ENCODE assay signal across 8 cellular contexts in genomic region chr3:10357592-10358308, GRCh38. TPM values are rescaled to one million over a fixed set of nuclear protein-coding genes. Genes with fewer than 3 reads are reported as not detected.
DNase-seq lines count a peak whose midpoint lies in the region; ATAC-seq and TF ChIP-seq lines count a peak whose summit lies in the region.

No MANE protein-coding gene starts in this region.

- H2BK15ac ChIP-seq in IMR-90 (ENCODE audit: low read depth, low read length) = peak overlapping the region; percentile 88

- H3K9me1 ChIP-seq in IMR-90 (ENCODE audit: insufficient read depth, low read length) = peaks cover 40% of the 10 kb centered on the region

- H3K27me3 ChIP-seq in IMR-90 (ENCODE audit: control insufficient read depth, insufficient read depth, low read length) = no peaks in the 10 kb centered on the region

- no peaks in the 10 kb centered on the region for H4K20me1 ChIP-seq in IMR-90 (ENCODE audit: insufficient read depth, low read length)

- peak overlapping the region; percentile 81 for H2AFZ ChIP-seq in IMR-90 (replicated peaks; ENCODE audit: low read length, poor library complexity)

- no peaks in the 10 kb centered on the region for H3K9me3 ChIP-seq in IMR-90 (ENCODE audit: control insufficient read depth, insufficient read depth, low read length)

- H2BK5ac ChIP-seq in IMR-90 (ENCODE audit: low read depth, low read length, poor library complexity, severe bottlenecking) = peak overlapping the region; percentile 88

- intact Hi-C loops in IMR-90 (cut with micrococcal nuclease) (loop anchor here (1.0 kb wide), 1 partner anchor 9 kb away; no protein-coding TSS in a partner anchor), posterior vena cava (cut with DNase I) (no loop called here)

- POLR2A ChIA-PET in IMR-90 (lab: Charles Lee; ENCODE audit: unreplicated experiment) = interaction anchor here (1.2 kb wide), 1 partner anchor 9 kb away, joined by 3 read pairs; no protein-coding TSS in a partner anchor

- dilution Hi-C loops in IMR-90 (cut with HindIII; ENCODE audit: low sequenced_read_pairs, unreplicated experiment) = no loop called here

- H3K79me1 ChIP-seq in IMR-90 (ENCODE audit: low read depth in 1 of 2, low read length in 2 of 2) = no peaks in the 10 kb centered on the region

- TF ChIP-seq POLR2A in IMR-90 (IDR thresholded peaks at IDR 0.05; ENCODE audit: low read depth, low read length) = no peak

- in situ Hi-C loops in IMR-90 (cut with MboI; ENCODE audit: low sequenced_read_pairs) = no loop called here

- TF ChIP-seq RAD21 in IMR-90 (IDR thresholded peaks at IDR 0.05; ENCODE audit: low read length) = 0 out of 2 replicates have a peak, but pooled peaks have one; percentile 28

- no TSS peak for BruUV-seq in IMR-90 (replicated peaks; lab: Mats Ljungman, UMichigan)

- peaks cover 32% of the 10 kb centered on the region for H3K4me1 ChIP-seq in IMR-90 (ENCODE audit: control insufficient read depth, insufficient read depth, low read length)

- CTCF ChIA-PET in IMR-90 (lab: Yijun Ruan, JAX) = interaction anchor here (0.7 to 1.1 kb wide), 3 partner anchors 9 to 381 kb away, joined by 3 to 4 read pairs (median 3); no protein-coding TSS in a partner anchor

- peak overlapping the region; percentile 90 for H2AK5ac ChIP-seq in IMR-90 (ENCODE audit: low read depth, low read length)

- DNase-seq in IMR-90 (peak; percentile 95), brain pericyte (ENCODE audit: low read depth, low spot score) (peak; percentile 85), posterior vena cava (ENCODE audit: low spot score) (peak; percentile 86), SW 1271 (lab: John Stamatoyannopoulos, UW) (no peak), KG1 (lab: John Stamatoyannopoulos, UW) (no peak), C1 segment of cervical spinal cord (lab: John Stamatoyannopoulos, UW) (no peak)

- TF ChIP-seq CTCF in IMR-90 (conservative IDR thresholded peaks at IDR 0.05; ENCODE audit: low read depth, low read length) = no peak

- 6% methylated on average over 2 of the region's 7 CpGs; no CpG with 5 or more reads in 1 of the 2 experiments for WGBS in IMR-90 (ENCODE audit: extremely low coverage in 2 of 2, insufficient read length in 1 of 2), 2 experiments

- peak overlapping the region; percentile 76 to 95 for H4K8ac ChIP-seq in IMR-90 (ENCODE audit: low read depth in 2 of 2, low read length in 2 of 2)

- peak overlapping the region; percentile 95 for H2BK120ac ChIP-seq in IMR-90 (ENCODE audit: low read depth, low read length)

- no peaks in the 10 kb centered on the region for H3K36me3 ChIP-seq in IMR-90 (ENCODE audit: control insufficient read depth, insufficient read depth, low read length)

- peak overlapping the region; percentile 60 for H2AK9ac ChIP-seq in IMR-90 (replicated peaks; ENCODE audit: low read depth, low read length, poor library complexity)

- peak overlapping the region; percentile 92 for H2BK20ac ChIP-seq in IMR-90 (ENCODE audit: low read depth, low read length)

- peak; percentile 74 for ATAC-seq in GM18907 (IDR thresholded peaks at IDR 0.05; ENCODE audit: unreplicated experiment)
- ATAC-seq in IMR-90 (ENCODE audit: low read depth) = peak; percentile 91
- no peak for ATAC-seq in GM21825 (IDR thresholded peaks at IDR 0.05; ENCODE audit: unreplicated experiment)

- peak overlapping the region; percentile 78 for H3K18ac ChIP-seq in IMR-90 (ENCODE audit: low read depth, low read length)

- peak overlapping the region; percentile 94 for H3K4ac ChIP-seq in IMR-90 (ENCODE audit: low read depth, low read length)

- peak overlapping the region; percentile 86 for H3K23ac ChIP-seq in IMR-90 (ENCODE audit: low read depth, low read length)

- peak overlapping the region; percentile 84 for H3K14ac ChIP-seq in IMR-90 (replicated peaks; ENCODE audit: low read depth, low read length)

- H3K9ac ChIP-seq in IMR-90 (ENCODE audit: low read depth, low read length) = no peak overlapping the region

- H3K56ac ChIP-seq in IMR-90 (ENCODE audit: extremely low read depth, insufficient read depth, low read length) = peak overlapping the region; percentile 53

- no peak overlapping the region for H3K4me3 ChIP-seq in IMR-90 (ENCODE audit: insufficient read depth, low read depth, low read length)

- H4K91ac ChIP-seq in IMR-90 (ENCODE audit: insufficient read depth, low read depth, low read length) = peak overlapping the region; percentile 91

- H3K4me2 ChIP-seq in IMR-90 (ENCODE audit: low read depth, low read length) = peak overlapping the region; percentile 13; the same call in 1 of the 2 replicates

- peak overlapping the region; percentile 86 for H4K5ac ChIP-seq in IMR-90 (ENCODE audit: low read depth, low read length)

- H3K27ac ChIP-seq in IMR-90 (ENCODE audit: insufficient read depth, low read length) = peak overlapping the region; percentile 51

TF ChIP-seq in IMR-90, 13 proteins besides CTCF, POLR2A, EP300 and RAD21:
- no peak for TF ChIP-seq ELK1 (IDR thresholded peaks at IDR 0.05; ENCODE audit: borderline replicate concordance, low read depth, low read length)
- TF ChIP-seq BHLHE40 (IDR thresholded peaks at IDR 0.05; ENCODE audit: low read depth, low read length) = peak; percentile 53
- peak; percentile 76 for TF ChIP-seq FOS (IDR thresholded peaks at IDR 0.05; ENCODE audit: low read depth, low read length)
- TF ChIP-seq RCOR1 (IDR thresholded peaks at IDR 0.05; ENCODE audit: insufficient replicate concordance, low read length) = no peak
- TF ChIP-seq MAZ (IDR thresholded peaks at IDR 0.05; ENCODE audit: borderline replicate concordance, low read depth, low read length) = peak; percentile 91
- peak; percentile 27; the same call in 1 of the 2 replicates for TF ChIP-seq NFE2L2 (IDR thresholded peaks at IDR 0.05; ENCODE audit: low read depth, low read length)
- TF ChIP-seq RFX5 (IDR thresholded peaks at IDR 0.05; ENCODE audit: low read depth, low read length) = no peak
- peak; percentile 67 for TF ChIP-seq MXI1 (IDR thresholded peaks at IDR 0.05; ENCODE audit: borderline replicate concordance, low read depth, low read length)

RNA-seq across cellular contexts. Expression of gene SEC13, which starts 36.8 kb away (rescaled TPM):
- total RNA-seq in IMR-90 (2012; rRNA removed) (443 and 475 TPM in 2 replicates), posterior vena cava (10 to 100 TPM; 85.9 to 86.3 TPM)
- 364 and 377 TPM in 2 replicates for polyA plus RNA-seq in IMR-90 (2012; rRNA removed)
- polyA plus RNA-seq in IMR-90 (2012; cell fraction: cytosol; rRNA removed) = 372 and 417 TPM in 2 replicates
- polyA plus RNA-seq in IMR-90 (2012; cell fraction: nucleus; rRNA removed; ENCODE audit: low replicate concordance) = 300 and 409 TPM in 2 replicates

Comparison
In these comparisons a context has a peak if more than half of its experiments do, and no peak if none do; other contexts are left out.
1. DNase-seq: peak in IMR-90 (single experiment), brain pericyte (single experiment) and posterior vena cava (single experiment); none in SW 1271 (0 of 2), KG1 (single experiment) and C1 segment of cervical spinal cord (0 of 14).